8 cellular contexts compared by ENCODE assay signal in the genomic region with DNA sequence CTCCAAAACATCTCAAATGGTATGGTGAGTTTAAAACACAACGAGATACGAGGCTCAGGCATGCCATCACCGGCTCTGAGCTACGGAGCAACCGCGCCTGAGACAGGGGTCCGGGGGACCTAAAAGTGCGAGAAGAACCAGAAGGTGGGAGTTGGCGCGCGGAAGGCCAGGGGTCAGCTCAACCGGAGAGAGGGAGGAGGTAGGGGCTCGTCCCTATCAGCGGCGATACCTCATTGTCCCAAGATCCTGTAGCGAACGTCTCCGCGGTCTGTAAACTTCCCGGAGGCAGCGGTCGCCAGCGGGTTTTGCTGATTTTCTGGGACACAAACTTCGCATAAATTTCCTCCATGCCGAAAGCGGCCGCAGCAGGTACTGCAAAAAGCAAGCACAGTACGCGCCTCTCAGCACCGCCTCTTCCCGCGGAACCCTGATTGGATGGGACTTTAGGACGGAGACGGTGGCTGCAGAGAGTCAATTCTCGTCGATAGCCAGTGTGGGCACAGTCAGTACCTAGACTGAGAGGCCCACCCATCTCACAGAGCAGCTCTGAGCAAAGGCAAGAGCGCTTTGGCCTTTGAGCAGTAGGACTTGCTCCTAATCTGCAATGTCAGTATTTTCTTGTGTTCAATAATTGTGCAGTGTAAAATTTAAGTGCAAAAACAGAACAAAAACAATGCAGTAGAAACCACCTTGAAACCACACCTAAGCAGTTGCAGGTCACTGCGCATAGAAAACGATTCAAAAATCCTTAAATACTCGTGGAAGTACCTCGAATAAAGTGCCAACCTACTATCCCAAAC. TPM values are rescaled to one million over a fixed set of nuclear protein-coding genes. Genes with fewer than 3 reads are reported as not detected.
DNase-seq lines count a peak whose midpoint lies in the region; ATAC-seq lines count a peak whose summit lies in the region.

A gene with protein sequence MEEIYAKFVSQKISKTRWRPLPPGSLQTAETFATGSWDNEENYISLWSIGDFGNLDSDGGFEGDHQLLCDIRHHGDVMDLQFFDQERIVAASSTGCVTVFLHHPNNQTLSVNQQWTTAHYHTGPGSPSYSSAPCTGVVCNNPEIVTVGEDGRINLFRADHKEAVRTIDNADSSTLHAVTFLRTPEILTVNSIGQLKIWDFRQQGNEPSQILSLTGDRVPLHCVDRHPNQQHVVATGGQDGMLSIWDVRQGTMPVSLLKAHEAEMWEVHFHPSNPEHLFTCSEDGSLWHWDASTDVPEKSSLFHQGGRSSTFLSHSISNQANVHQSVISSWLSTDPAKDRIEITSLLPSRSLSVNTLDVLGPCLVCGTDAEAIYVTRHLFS (minus strand): TSS at position 383 of the 800 bp plus-strand sequence. CDS start 34 bp downstream, at position 349.

- no peaks in the 10 kb centered on the region for H3K27me3 Mint-ChIP-seq in activated CD8-positive, alpha-beta memory T cell treated with anti-CD3 and anti-CD28 coated beads, Interleukin-2, amount 10 ng/mL, durations not matched to agents 7 days and 5 days

- peak within 1 kb of the TSS; percentile 100 for H3K4me3 Mint-ChIP-seq in activated CD8-positive, alpha-beta memory T cell treated with anti-CD3 and anti-CD28 coated beads, Interleukin-2, amount 10 ng/mL, durations not matched to agents 7 days and 5 days

- peak; percentile 27 for ATAC-seq in GM19468 (IDR thresholded peaks at IDR 0.05; ENCODE audit: extremely low read depth, unreplicated experiment)
- ATAC-seq in activated CD8-positive, alpha-beta memory T cell treated with anti-CD3 and anti-CD28 coated beads, Interleukin-2, amount 10 ng/mL, durations not matched to agents 7 days and 5 days: peak; percentile 71

- CTCF ChIA-PET in activated CD8-positive, alpha-beta memory T cell treated with anti-CD3 and anti-CD28 coated beads, Interleukin-2, amount 10 ng/mL, durations not matched to agents 7 days and 5 days (lab: Charles Lee): interaction anchor here (0.9 to 4.1 kb wide), 7 partner anchors 12 to 713 kb away, joined by 3 to 14 read pairs (median 3); a partner anchor contains a TSS

- no peaks in the 10 kb centered on the region for H3K9me3 Mint-ChIP-seq in activated CD8-positive, alpha-beta memory T cell treated with anti-CD3 and anti-CD28 coated beads, Interleukin-2, amount 10 ng/mL, durations not matched to agents 7 days and 5 days (ENCODE audit: low read depth)

- peak within 1 kb of the TSS; percentile 97 for H3K27ac Mint-ChIP-seq in activated CD8-positive, alpha-beta memory T cell treated with anti-CD3 and anti-CD28 coated beads, Interleukin-2, amount 10 ng/mL, durations not matched to agents 7 days and 5 days

- peaks cover 18% of the 10 kb centered on the region for H3K36me3 Mint-ChIP-seq in activated CD8-positive, alpha-beta memory T cell treated with anti-CD3 and anti-CD28 coated beads, Interleukin-2, amount 10 ng/mL, durations not matched to agents 7 days and 5 days

- DNase-seq in COR-L47 (lab: John Stamatoyannopoulos, UW) (peak; percentile 80), HT1080 (ENCODE audit: low read depth) (peak; percentile 89), NOMO-1 treated with dmso at 0.1 percent for 144 hours (lab: John Stamatoyannopoulos, UW; ENCODE audit: unreplicated experiment) (peak; percentile 92), midbrain (lab: John Stamatoyannopoulos, UW) (peak; percentile 91)
- DNase-seq in activated CD8-positive, alpha-beta memory T cell treated with anti-CD3 and anti-CD28 coated beads, Interleukin-2, amount 10 ng/mL, durations not matched to agents 7 days and 5 days: peak; percentile 97
- DNase-seq in stimulated activated CD8-positive, alpha-beta memory T cell treated with anti-CD3 and anti-CD28 coated beads, Interleukin-2, amount 100 ng/mL, for 1 hour (ENCODE audit: low read depth in 2 of 2): peak; percentile 82 to 87

- peaks cover 39% of the 10 kb centered on the region for H3K4me1 Mint-ChIP-seq in activated CD8-positive, alpha-beta memory T cell treated with anti-CD3 and anti-CD28 coated beads, Interleukin-2, amount 10 ng/mL, durations not matched to agents 7 days and 5 days

- in situ Hi-C loops in endometrial microvascular endothelial cells (cut with HindIII; ENCODE audit: inconsistent ontology term, low pct_unique_long_range_greater_than_20kb, low sequenced_read_pairs): no loop called here

RNA-seq across cellular contexts. Expression of the gene that starts here (rescaled TPM):
- total RNA-seq in HT1080 (2014; rRNA removed; shearing (Covaris generic)): 42.5 and 49.7 TPM in 2 replicates
- polyA plus RNA-seq in HT1080 (2015; cell fraction: cytosol; rRNA removed): 34.3 and 42.0 TPM in 2 replicates
- 69.6 and 90.1 TPM in 2 replicates for polyA plus RNA-seq in HT1080 (2015; cell fraction: nucleus; rRNA removed)
- total RNA-seq in activated CD8-positive, alpha-beta memory T cell treated with anti-CD3 and anti-CD28 coated beads, Interleukin-2, amount 10 ng/mL, durations not matched to agents 7 days and 5 days: 10 to 100 TPM; 67.7 to 75.3 TPM
- 52.0 TPM for total RNA-seq in endometrial microvascular endothelial cells (ENCODE audit: inconsistent ontology term)

Comparison
In these comparisons a context has a peak if more than half of its experiments do, and no peak if none do; other contexts are left out.
1. Peak in every context shown above with its lines: DNase-seq and ATAC-seq.